In genomic region chr7:113774182-113774807, GRCh38 we compare ENCODE assay signal across 8 cellular contexts.
DNase-seq lines count a peak whose midpoint lies in the region; ATAC-seq and TF ChIP-seq lines count a peak whose summit lies in the region.

No MANE protein-coding gene starts in this region.

- POLR2A ChIA-PET in IMR-90 (lab: Charles Lee; ENCODE audit: unreplicated experiment) = no interaction called here
- POLR2A ChIA-PET in PC-9 (lab: Charles Lee; ENCODE audit: unreplicated experiment) = interaction anchor here (0.6 kb wide), 1 partner anchor 13 kb away, joined by 4 read pairs; no protein-coding TSS in a partner anchor

- H2BK20ac ChIP-seq in IMR-90 (ENCODE audit: low read depth, low read length) = no peak overlapping the region

- H3K14ac ChIP-seq in IMR-90 (replicated peaks; ENCODE audit: low read depth, low read length) = no peak overlapping the region

- H3K4me3 ChIP-seq in IMR-90 (ENCODE audit: insufficient read depth, low read depth, low read length) = no peak overlapping the region
- no peak overlapping the region for H3K4me3 ChIP-seq in PC-9
- H3K4me3 ChIP-seq in epithelial cell of esophagus (ENCODE audit: low read length) = no peak overlapping the region
- H3K4me3 ChIP-seq in osteoblast (ENCODE audit: insufficient read depth, low read length) = no peak overlapping the region

- H3K56ac ChIP-seq in IMR-90 (ENCODE audit: extremely low read depth, insufficient read depth, low read length) = no peak overlapping the region

- H2BK5ac ChIP-seq in IMR-90 (ENCODE audit: low read depth, low read length, poor library complexity, severe bottlenecking) = no peak overlapping the region

- H3K79me2 ChIP-seq in PC-9 (ENCODE audit: low read depth) (no peaks in the 10 kb centered on the region), osteoblast (ENCODE audit: insufficient read depth, low read length) (no peaks in the 10 kb centered on the region)

- H2AK5ac ChIP-seq in IMR-90 (ENCODE audit: low read depth, low read length) = no peak overlapping the region

- no peak overlapping the region for H2BK120ac ChIP-seq in IMR-90 (ENCODE audit: low read depth, low read length)

- H3K4me2 ChIP-seq in IMR-90 (ENCODE audit: low read depth, low read length) (no peak overlapping the region), PC-9 (no peak overlapping the region), osteoblast (ENCODE audit: insufficient read depth, low read length) (no peak overlapping the region)

- ATAC-seq in GM21723 (IDR thresholded peaks at IDR 0.05; ENCODE audit: unreplicated experiment) (peak; percentile 81), IMR-90 (ENCODE audit: low read depth) (peak; percentile 67), sciatic nerve (no peak)
- ATAC-seq in activated CD4-positive, CD25-positive, alpha-beta regulatory T cell treated with anti-CD3 and anti-CD28 coated beads, Interleukin-2, amount 50 U/mL, for 24 hours = no peak

- H4K5ac ChIP-seq in IMR-90 (ENCODE audit: low read depth, low read length) = no peak overlapping the region

- no peak overlapping the region for H3K23ac ChIP-seq in IMR-90 (ENCODE audit: low read depth, low read length)

- peak; percentile 66 for TF ChIP-seq RAD21 in IMR-90 (IDR thresholded peaks at IDR 0.05; ENCODE audit: low read length)

- H3K79me1 ChIP-seq in IMR-90 (ENCODE audit: low read depth in 1 of 2, low read length in 2 of 2) = no peaks in the 10 kb centered on the region

- H3K36me3 ChIP-seq in IMR-90 (ENCODE audit: control insufficient read depth, insufficient read depth, low read length) (no peaks in the 10 kb centered on the region), PC-9 (ENCODE audit: low read depth) (no peaks in the 10 kb centered on the region), osteoblast (ENCODE audit: insufficient read depth, low read length) (no peaks in the 10 kb centered on the region)

- no CpG with 5 or more reads among the region's 3 CpGs for WGBS in IMR-90 (ENCODE audit: extremely low coverage in 2 of 2, insufficient read length in 1 of 2), 2 experiments

- H2AK9ac ChIP-seq in IMR-90 (replicated peaks; ENCODE audit: low read depth, low read length, poor library complexity) = no peak overlapping the region

- no peaks in the 10 kb centered on the region for H3K4me1 ChIP-seq in IMR-90 (ENCODE audit: control insufficient read depth, insufficient read depth, low read length)
- no peaks in the 10 kb centered on the region for H3K4me1 ChIP-seq in PC-9 (replicated peaks; ENCODE audit: insufficient read depth)
- no peaks in the 10 kb centered on the region for H3K4me1 ChIP-seq in osteoblast (ENCODE audit: insufficient read depth, low read length)

- H3K4ac ChIP-seq in IMR-90 (ENCODE audit: low read depth, low read length) = no peak overlapping the region

- no peaks in the 10 kb centered on the region for H3K9me1 ChIP-seq in IMR-90 (ENCODE audit: insufficient read depth, low read length)

- H3K18ac ChIP-seq in IMR-90 (ENCODE audit: low read depth, low read length) = no peak overlapping the region

- no peak for TF ChIP-seq POLR2A in IMR-90 (IDR thresholded peaks at IDR 0.05; ENCODE audit: low read depth, low read length)

- TF ChIP-seq CTCF in IMR-90 (conservative IDR thresholded peaks at IDR 0.05; ENCODE audit: low read depth, low read length) (peak; percentile 69), PC-9 (conservative IDR thresholded peaks at IDR 0.05) (peak; percentile 71), epithelial cell of esophagus (IDR thresholded peaks at IDR 0.05; ENCODE audit: insufficient read depth, low read depth, low read length, missing control alignments) (peak; percentile 72), osteoblast (IDR thresholded peaks at IDR 0.05; ENCODE audit: extremely low read depth, low read depth, low read length) (peak; percentile 70)

- no peaks in the 10 kb centered on the region for H4K20me1 ChIP-seq in IMR-90 (ENCODE audit: insufficient read depth, low read length)
- H4K20me1 ChIP-seq in PC-9 (ENCODE audit: insufficient read depth) = no peaks in the 10 kb centered on the region
- H4K20me1 ChIP-seq in osteoblast (ENCODE audit: insufficient read depth, low read length) = no peaks in the 10 kb centered on the region

- DNase-seq in GM03348 (ENCODE audit: low spot score) (peak; percentile 45), IMR-90 (peak; percentile 62), PC-9 (peak in 1 of 2 experiments; percentile 18), epithelial cell of esophagus (ENCODE audit: low read depth) (peak; percentile 68), osteoblast (ENCODE audit: insufficient read length, low spot score, missing footprints) (peak; percentile 4), sciatic nerve (ENCODE audit: low spot score) (no peak)

- H4K91ac ChIP-seq in IMR-90 (ENCODE audit: insufficient read depth, low read depth, low read length) = no peak overlapping the region

- H3K27me3 ChIP-seq in IMR-90 (ENCODE audit: control insufficient read depth, insufficient read depth, low read length) = no peaks in the 10 kb centered on the region
- no peaks in the 10 kb centered on the region for H3K27me3 ChIP-seq in PC-9 (ENCODE audit: insufficient read depth, low read depth)
- H3K27me3 ChIP-seq in osteoblast (ENCODE audit: insufficient read depth, low read length) = no peaks in the 10 kb centered on the region

- no peaks in the 10 kb centered on the region for H3F3A ChIP-seq in PC-9 (ENCODE audit: insufficient read depth, low read depth)

- intact Hi-C loops in IMR-90 (cut with micrococcal nuclease) (loop anchor here (5.0 kb wide), 1 partner anchor 248 kb away; no protein-coding TSS in a partner anchor), PC-9 (cut with micrococcal nuclease; ENCODE audit: unreplicated experiment) (no loop called here), sciatic nerve (cut with DNase I) (no loop called here)

- no peak overlapping the region for H4K8ac ChIP-seq in IMR-90 (ENCODE audit: low read depth in 2 of 2, low read length in 2 of 2)

- H3K9me3 ChIP-seq in IMR-90 (ENCODE audit: control insufficient read depth, insufficient read depth, low read length) = no peaks in the 10 kb centered on the region
- no peaks in the 10 kb centered on the region for H3K9me3 ChIP-seq in PC-9 (ENCODE audit: insufficient read depth, low read depth)
- no peaks in the 10 kb centered on the region for H3K9me3 ChIP-seq in osteoblast (ENCODE audit: low read depth, low read length)

- H3K9ac ChIP-seq in IMR-90 (ENCODE audit: low read depth, low read length) = no peak overlapping the region

- H2BK15ac ChIP-seq in IMR-90 (ENCODE audit: low read depth, low read length) = no peak overlapping the region

- no peaks in the 10 kb centered on the region for H3K9me2 ChIP-seq in PC-9 (ENCODE audit: insufficient read depth)

- H3K27ac ChIP-seq in IMR-90 (ENCODE audit: insufficient read depth, low read length) = no peak overlapping the region
- H3K27ac ChIP-seq in PC-9 = no peak overlapping the region
- H3K27ac ChIP-seq in osteoblast (ENCODE audit: low read depth, low read length) = no peak overlapping the region

- CTCF ChIA-PET in IMR-90 (lab: Yijun Ruan, JAX) (interaction anchor here (0.8 kb wide), 1 partner anchor 249 kb away, joined by 3 read pairs; no protein-coding TSS in a partner anchor), PC-9 (lab: Charles Lee) (no interaction called here)

- in situ Hi-C loops in IMR-90 (cut with MboI; ENCODE audit: low sequenced_read_pairs) = no loop called here

- BruUV-seq in IMR-90 (replicated peaks; lab: Mats Ljungman, UMichigan) = no TSS peak
- no TSS peak for BruUV-seq in PC-9 (replicated peaks; lab: Mats Ljungman, UMichigan)

- dilution Hi-C loops in IMR-90 (cut with HindIII; ENCODE audit: low sequenced_read_pairs, unreplicated experiment) = no loop called here

- H2AFZ ChIP-seq in IMR-90 (replicated peaks; ENCODE audit: low read length, poor library complexity) = no peak overlapping the region
- H2AFZ ChIP-seq in PC-9 = no peak overlapping the region
- no peak overlapping the region for H2AFZ ChIP-seq in osteoblast (ENCODE audit: low read length)

TF ChIP-seq in IMR-90, 13 proteins besides CTCF, POLR2A, EP300 and RAD21:
- peak; percentile 52 for TF ChIP-seq SMC3 (IDR thresholded peaks at IDR 0.05; ENCODE audit: low read depth, low read length)
- no peak for TF ChIP-seq MAZ (IDR thresholded peaks at IDR 0.05; ENCODE audit: borderline replicate concordance, low read depth, low read length)
TF ChIP-seq in IMR-90: peak in this region for 1.

Comparison
In these comparisons a context has a peak if more than half of its experiments do, and no peak if none do; other contexts are left out.
1. ATAC-seq: peak in GM21723 (single experiment) and IMR-90 (single experiment); none in activated CD4-positive, CD25-positive, alpha-beta regulatory T cell treated with anti-CD3 and anti-CD28 coated beads, Interleukin-2, amount 50 U/mL, for 24 hours (0 of 2) and sciatic nerve (single experiment).
2. Peak in every context shown above with its lines, with median percentiles within 50 percentile points of each other: CTCF ChIP-seq.